27 cellular contexts compared by ENCODE assay signal in the genomic region with DNA sequence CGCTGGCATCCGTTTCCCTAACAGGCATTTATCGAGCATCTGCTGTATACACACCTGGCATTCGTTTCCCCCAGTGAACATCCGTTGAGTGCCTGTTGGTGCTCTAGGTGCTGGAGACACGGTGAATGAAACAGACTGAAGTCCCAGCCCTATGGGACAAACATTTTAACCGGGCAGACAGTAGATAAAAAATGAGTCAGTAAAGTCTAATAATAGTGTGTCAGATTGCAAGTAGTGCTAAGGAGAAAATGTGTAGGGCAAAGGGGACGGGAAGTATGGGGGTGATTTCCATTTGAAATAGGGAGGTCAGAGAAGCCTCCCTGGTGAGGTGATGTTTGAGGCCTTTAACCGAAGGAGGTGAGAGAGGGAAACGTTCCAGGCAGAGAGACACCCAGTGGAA. TPM values are rescaled to one million over a fixed set of nuclear protein-coding genes. Genes with fewer than 3 reads are reported as not detected.
"Had no signal": no experiment of that assay in that cellular context is flagged by ENCODE, and none has a peak within 500 bp of the region (broad histone marks: within the 10 kb centered on the region; RNA-seq: fewer than 3 reads in every experiment).

No MANE protein-coding gene starts in this region.

- ATAC-seq: gastroesophageal sphincter; left lung; mucosa of descending colon; natural killer cell treated with Interleukin-12 subunit alpha and Interleukin-12 subunit beta and Interleukin-15 and Interleukin-18, amount 100 ng/mL, for 72 hours; sciatic nerve; stimulated activated naive CD8-positive, alpha-beta T cell treated with anti-CD3 and anti-CD28 coated beads, Interleukin-15, Interleukin-2, amounts not matched to agents 100 U/mL and 50 U/mL, for 24 hours had no signal

- H3K4me1 ChIP-seq: adrenal gland, left lung, testis, transverse colon had no signal

- H3K9me3 Mint-ChIP-seq: activated T-helper 1 cell treated with anti-CD3 and anti-CD28 coated beads, Interleukin-12 subunit alpha, Interleukin-12 subunit beta, Interleukin-2, Interleukin-4 antibody, amounts not matched to agents 30 ng/mL and 10 ng/mL and 1 ng/mL, durations not matched to agents 14 hours and 24 hours and 36 hours; natural killer cell treated with Interleukin-12 subunit alpha and Interleukin-12 subunit beta and Interleukin-15 and Interleukin-18, amount 100 ng/mL, for 72 hours had no signal

- H3K9me3 ChIP-seq: adrenal gland, gastroesophageal sphincter, left lung, mucosa of descending colon, testis, transverse colon had no signal

- DNase-seq: activated CD4-positive, alpha-beta T cell treated with anti-CD3 and anti-CD28 coated beads for 4 hours; activated gamma-delta T cell; activated naive CD4-positive, alpha-beta T cell treated with anti-CD3 and anti-CD28 coated beads, Interleukin-2, amount 50 U/mL, for 16 hours; activated T-cell treated with anti-CD3 and anti-CD28 coated beads, Interleukin-2, amount 50 U/mL, for 1 hour; adrenal gland; dorsolateral prefrontal cortex; effector memory CD4-positive, alpha-beta T cell; head of caudate nucleus; kidney glomerular epithelial cell; left lung; mucosa of descending colon; stimulated activated CD4-positive, alpha-beta T cell treated with anti-CD3 and anti-CD28 coated beads, Interleukin-12 subunit alpha, Interleukin-12 subunit beta, amount 100 ng/mL, for 4 hours; stimulated activated CD4-positive, alpha-beta T cell treated with anti-CD3 and anti-CD28 coated beads, Interleukin-4, amount 100 ng/mL, for 1 hour; stimulated activated naive CD8-positive, alpha-beta T cell treated with anti-CD3 and anti-CD28 coated beads, Interleukin-15, Interleukin-2, amounts not matched to agents 100 U/mL and 50 U/mL, for 24 hours; T-helper 1 cell; T-helper 9 cell; testis; transverse colon had no signal

- H3K4me3 ChIP-seq: adrenal gland, cardiac muscle cell, coronary artery, dorsolateral prefrontal cortex, gastroesophageal sphincter, left lung, mucosa of descending colon, skin epidermis, testis, transverse colon had no signal

- H3K27ac ChIP-seq: cardiac muscle cell, coronary artery, dorsolateral prefrontal cortex, gastroesophageal sphincter, left lung, skin epidermis, testis, transverse colon, VCaP had no signal

- H3K27me3 ChIP-seq: adrenal gland, cardiac muscle cell, gastroesophageal sphincter, left lung, testis, transverse colon had no signal

- H3K27me3 Mint-ChIP-seq: brain had no signal

- H3K27ac Mint-ChIP-seq: activated T-helper 1 cell treated with anti-CD3 and anti-CD28 coated beads, Interleukin-12 subunit alpha, Interleukin-12 subunit beta, Interleukin-2, Interleukin-4 antibody, amounts not matched to agents 30 ng/mL and 10 ng/mL and 1 ng/mL, durations not matched to agents 14 hours and 24 hours and 36 hours; brain had no signal

- H3K4me3 Mint-ChIP-seq: activated T-helper 1 cell treated with anti-CD3 and anti-CD28 coated beads, Interleukin-12 subunit alpha, Interleukin-12 subunit beta, Interleukin-2, Interleukin-4 antibody, amounts not matched to agents 30 ng/mL and 10 ng/mL and 1 ng/mL, durations not matched to agents 14 hours and 24 hours and 36 hours; brain; natural killer cell treated with Interleukin-12 subunit alpha and Interleukin-12 subunit beta and Interleukin-15 and Interleukin-18, amount 100 ng/mL, for 72 hours had no signal

- H3K36me3 ChIP-seq: adrenal gland, cardiac muscle cell, left lung, transverse colon had no signal

RNA-seq across cellular contexts. Expression of a gene that starts 46.2 kb away (rescaled TPM):
- total RNA-seq: cardiac muscle cell had no signal
- polyA plus RNA-seq: cardiac muscle cell had no signal
